1 cellular context compared by ENCODE assay signal in genomic region chr11:27599217-27599616, GRCh38.
A peak's percentile ranks its signal among the peaks of the same experiment; 100 is the strongest.
TF ChIP-seq lines count a peak whose summit lies in the region.

No MANE protein-coding gene starts in this region.

TF ChIP-seq in GM23338, 12 proteins besides CTCF, POLR2A, EP300 and RAD21 (continued from another document):
- TF ChIP-seq, protein P1, sequence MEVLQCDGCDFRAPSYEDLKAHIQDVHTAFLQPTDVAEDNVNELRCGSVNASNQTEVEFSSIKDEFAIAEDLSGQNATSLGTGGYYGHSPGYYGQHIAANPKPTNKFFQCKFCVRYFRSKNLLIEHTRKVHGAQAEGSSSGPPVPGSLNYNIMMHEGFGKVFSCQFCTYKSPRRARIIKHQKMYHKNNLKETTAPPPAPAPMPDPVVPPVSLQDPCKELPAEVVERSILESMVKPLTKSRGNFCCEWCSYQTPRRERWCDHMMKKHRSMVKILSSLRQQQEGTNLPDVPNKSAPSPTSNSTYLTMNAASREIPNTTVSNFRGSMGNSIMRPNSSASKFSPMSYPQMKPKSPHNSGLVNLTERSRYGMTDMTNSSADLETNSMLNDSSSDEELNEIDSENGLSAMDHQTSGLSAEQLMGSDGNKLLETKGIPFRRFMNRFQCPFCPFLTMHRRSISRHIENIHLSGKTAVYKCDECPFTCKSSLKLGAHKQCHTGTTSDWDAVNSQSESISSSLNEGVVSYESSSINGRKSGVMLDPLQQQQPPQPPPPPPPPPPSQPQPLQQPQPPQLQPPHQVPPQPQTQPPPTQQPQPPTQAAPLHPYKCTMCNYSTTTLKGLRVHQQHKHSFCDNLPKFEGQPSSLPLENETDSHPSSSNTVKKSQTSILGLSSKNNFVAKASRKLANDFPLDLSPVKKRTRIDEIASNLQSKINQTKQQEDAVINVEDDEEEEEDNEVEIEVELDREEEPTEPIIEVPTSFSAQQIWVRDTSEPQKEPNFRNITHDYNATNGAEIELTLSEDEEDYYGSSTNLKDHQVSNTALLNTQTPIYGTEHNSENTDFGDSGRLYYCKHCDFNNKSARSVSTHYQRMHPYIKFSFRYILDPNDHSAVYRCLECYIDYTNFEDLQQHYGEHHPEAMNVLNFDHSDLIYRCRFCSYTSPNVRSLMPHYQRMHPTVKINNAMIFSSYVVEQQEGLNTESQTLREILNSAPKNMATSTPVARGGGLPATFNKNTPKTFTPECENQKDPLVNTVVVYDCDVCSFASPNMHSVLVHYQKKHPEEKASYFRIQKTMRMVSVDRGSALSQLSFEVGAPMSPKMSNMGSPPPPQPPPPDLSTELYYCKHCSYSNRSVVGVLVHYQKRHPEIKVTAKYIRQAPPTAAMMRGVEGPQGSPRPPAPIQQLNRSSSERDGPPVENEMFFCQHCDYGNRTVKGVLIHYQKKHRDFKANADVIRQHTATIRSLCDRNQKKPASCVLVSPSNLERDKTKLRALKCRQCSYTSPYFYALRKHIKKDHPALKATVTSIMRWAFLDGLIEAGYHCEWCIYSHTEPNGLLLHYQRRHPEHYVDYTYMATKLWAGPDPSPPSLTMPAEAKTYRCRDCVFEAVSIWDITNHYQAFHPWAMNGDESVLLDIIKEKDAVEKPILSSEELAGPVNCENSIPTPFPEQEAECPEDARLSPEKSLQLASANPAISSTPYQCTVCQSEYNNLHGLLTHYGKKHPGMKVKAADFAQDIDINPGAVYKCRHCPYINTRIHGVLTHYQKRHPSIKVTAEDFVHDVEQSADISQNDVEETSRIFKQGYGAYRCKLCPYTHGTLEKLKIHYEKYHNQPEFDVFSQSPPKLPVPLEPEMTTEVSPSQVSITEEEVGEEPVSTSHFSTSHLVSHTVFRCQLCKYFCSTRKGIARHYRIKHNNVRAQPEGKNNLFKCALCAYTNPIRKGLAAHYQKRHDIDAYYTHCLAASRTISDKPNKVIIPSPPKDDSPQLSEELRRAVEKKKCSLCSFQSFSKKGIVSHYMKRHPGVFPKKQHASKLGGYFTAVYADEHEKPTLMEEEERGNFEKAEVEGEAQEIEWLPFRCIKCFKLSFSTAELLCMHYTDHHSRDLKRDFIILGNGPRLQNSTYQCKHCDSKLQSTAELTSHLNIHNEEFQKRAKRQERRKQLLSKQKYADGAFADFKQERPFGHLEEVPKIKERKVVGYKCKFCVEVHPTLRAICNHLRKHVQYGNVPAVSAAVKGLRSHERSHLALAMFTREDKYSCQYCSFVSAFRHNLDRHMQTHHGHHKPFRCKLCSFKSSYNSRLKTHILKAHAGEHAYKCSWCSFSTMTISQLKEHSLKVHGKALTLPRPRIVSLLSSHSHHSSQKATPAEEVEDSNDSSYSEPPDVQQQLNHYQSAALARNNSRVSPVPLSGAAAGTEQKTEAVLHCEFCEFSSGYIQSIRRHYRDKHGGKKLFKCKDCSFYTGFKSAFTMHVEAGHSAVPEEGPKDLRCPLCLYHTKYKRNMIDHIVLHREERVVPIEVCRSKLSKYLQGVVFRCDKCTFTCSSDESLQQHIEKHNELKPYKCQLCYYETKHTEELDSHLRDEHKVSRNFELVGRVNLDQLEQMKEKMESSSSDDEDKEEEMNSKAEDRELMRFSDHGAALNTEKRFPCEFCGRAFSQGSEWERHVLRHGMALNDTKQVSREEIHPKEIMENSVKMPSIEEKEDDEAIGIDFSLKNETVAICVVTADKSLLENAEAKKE (CRISPR knock-in tag; IDR thresholded peaks at IDR 0.05): 0 out of 2 replicates have a peak, but pooled peaks have one; percentile 26
- TF ChIP-seq NANOG (IDR thresholded peaks at IDR 0.05; ENCODE audit: borderline replicate concordance) (no peak), ZNF331 (CRISPR knock-in tag; IDR thresholded peaks at IDR 0.05; ENCODE audit: low read depth) (no peak), CREB1 (CRISPR knock-in tag; IDR thresholded peaks at IDR 0.05; ENCODE audit: low read depth) (no peak), EZH2 (IDR thresholded peaks at IDR 0.05; ENCODE audit: low read depth, unreplicated experiment) (no peak), REST (IDR thresholded peaks at IDR 0.05; ENCODE audit: unreplicated experiment) (no peak), STAT1 (IDR thresholded peaks at IDR 0.05; ENCODE audit: unreplicated experiment) (no peak)
